ENCODE assay signal across 1 cellular context in genomic region chr17:58648236-58648635, GRCh38.
TF ChIP-seq lines count a peak whose summit lies in the region.

No MANE protein-coding gene starts in this region.

TF ChIP-seq in IMR-90, 13 proteins besides CTCF, POLR2A, EP300 and RAD21:
- TF ChIP-seq ELK1 (IDR thresholded peaks at IDR 0.05; ENCODE audit: borderline replicate concordance, low read depth, low read length) (no peak), NFE2L2 (IDR thresholded peaks at IDR 0.05; ENCODE audit: low read depth, low read length) (no peak), RCOR1 (IDR thresholded peaks at IDR 0.05; ENCODE audit: insufficient replicate concordance, low read length) (no peak), MXI1 (IDR thresholded peaks at IDR 0.05; ENCODE audit: borderline replicate concordance, low read depth, low read length) (no peak), MAZ (IDR thresholded peaks at IDR 0.05; ENCODE audit: borderline replicate concordance, low read depth, low read length) (no peak), CHD1 (IDR thresholded peaks at IDR 0.05; ENCODE audit: low read depth, low read length) (no peak), RFX5 (IDR thresholded peaks at IDR 0.05; ENCODE audit: low read depth, low read length) (no peak), SMC3 (IDR thresholded peaks at IDR 0.05; ENCODE audit: low read depth, low read length) (no peak), MAFK (IDR thresholded peaks at IDR 0.05; ENCODE audit: low read depth, low read length) (no peak), CEBPB (IDR thresholded peaks at IDR 0.05; ENCODE audit: low read depth, low read length) (no peak), USF2 (IDR thresholded peaks at IDR 0.05; ENCODE audit: low read depth, low read length) (no peak), FOS (IDR thresholded peaks at IDR 0.05; ENCODE audit: low read depth, low read length) (no peak)
